In the genomic region with DNA sequence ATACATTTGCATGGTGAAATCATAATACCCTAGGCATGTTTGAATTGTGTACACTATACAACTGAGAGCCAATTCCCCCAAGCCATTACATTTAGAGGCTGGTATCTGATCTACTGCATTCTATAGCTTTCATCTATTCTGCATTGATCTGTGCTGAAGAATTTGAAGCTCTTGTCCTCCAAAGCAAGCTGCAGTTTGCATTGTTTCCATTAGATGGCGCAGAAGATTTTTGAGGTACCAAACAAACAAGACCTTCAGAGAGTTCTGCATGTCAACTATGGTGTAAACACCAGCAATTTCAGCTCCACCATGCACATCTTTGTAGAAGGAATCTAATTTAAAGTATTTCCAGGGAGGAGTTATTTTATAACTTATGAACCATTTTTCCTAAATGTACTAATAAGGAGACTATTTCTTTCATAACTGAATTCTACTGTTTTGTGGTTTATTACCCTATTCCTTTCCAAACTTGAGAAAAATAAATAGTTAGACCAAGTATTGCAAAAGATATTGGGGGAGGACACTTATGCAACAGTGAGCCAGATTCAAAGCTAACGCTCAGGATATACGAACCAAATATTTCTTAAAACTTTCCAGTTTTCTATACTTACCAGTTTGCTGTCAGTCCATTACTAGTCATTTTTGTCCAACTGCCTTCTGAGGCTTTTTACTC, we compare ENCODE assay signal across 7 cellular contexts.
DNase-seq lines count a peak whose midpoint lies in the region; ATAC-seq and TF ChIP-seq lines count a peak whose summit lies in the region.

No MANE protein-coding gene starts in this region.

- peak; percentile 93 for ATAC-seq in GM21723 (IDR thresholded peaks at IDR 0.05; ENCODE audit: unreplicated experiment)
- 0 out of 3 replicates have a peak, but pooled peaks have one; percentile 55 for ATAC-seq in RWPE2 (ENCODE audit: low read depth)
- peak; percentile 68 to 74 for ATAC-seq in gastrocnemius medialis

- H3K79me2 ChIP-seq in KMS-11 (ENCODE audit: insufficient read depth, low read depth): no peaks in the 10 kb centered on the region

- H3K36me3 ChIP-seq in KMS-11 (ENCODE audit: insufficient read depth) (no peaks in the 10 kb centered on the region), RWPE2 (ENCODE audit: low read depth) (no peaks in the 10 kb centered on the region), adrenal gland (replicated peaks in 1 of 2) (no peaks in the 10 kb centered on the region), right atrium auricular region (no peaks in the 10 kb centered on the region), gastrocnemius medialis (no peaks in the 10 kb centered on the region)

- in situ Hi-C loops in gastrocnemius medialis (cut with MboI; ENCODE audit: low sequenced_read_pairs in 4 of 4): loop anchor here in 3 of 4 donors (10.0 to 25.0 kb wide), 4 partner anchors 254 to 832 kb away; no protein-coding TSS in a partner anchor

- no peak overlapping the region for H3K4me3 ChIP-seq in KMS-11 (IDR thresholded peaks at IDR 0.05; ENCODE audit: insufficient read depth, low read depth, low read length)
- no peak overlapping the region for H3K4me3 ChIP-seq in RWPE2 (ENCODE audit: severe bottlenecking)
- H3K4me3 ChIP-seq in adrenal gland: no peak overlapping the region
- H3K4me3 ChIP-seq in right atrium auricular region: no peak overlapping the region
- H3K4me3 ChIP-seq in gastrocnemius medialis: no peak overlapping the region

- no peak overlapping the region for H3K27ac ChIP-seq in KMS-11
- H3K27ac ChIP-seq in RWPE2 (ENCODE audit: poor library complexity, severe bottlenecking): no peak overlapping the region
- H3K27ac ChIP-seq in adrenal gland: no peak overlapping the region
- H3K27ac ChIP-seq in right atrium auricular region: no peak overlapping the region
- H3K27ac ChIP-seq in gastrocnemius medialis: peak overlapping the region in 2 of 4 donors; percentile 0 to 50

- DNase-seq in GM10266 (ENCODE audit: extremely low spot score) (peak; percentile 49), RWPE2 (ENCODE audit: low spot score) (no peak), adrenal gland (peak; percentile 35 to 74 (median 63)), right atrium auricular region (ENCODE audit: low spot score) (no peak), gastrocnemius medialis (peak; percentile 9 to 20)

- H3K9ac ChIP-seq in KMS-11: no peak overlapping the region

- intact Hi-C loops in adrenal gland (cut with DNase I): loop anchor here in 1 of 2 donors (5.0 kb wide), 1 partner anchor 829 kb away; no protein-coding TSS in a partner anchor
- intact Hi-C loops in gastrocnemius medialis (cut with DNase I; ENCODE audit: low total_unique reads): loop anchor here (1.0 to 2.0 kb wide), 2 partner anchors 249 to 828 kb away; no protein-coding TSS in a partner anchor

- H3K4me1 ChIP-seq in KMS-11 (ENCODE audit: low read depth, poor library complexity, severe bottlenecking): no peaks in the 10 kb centered on the region
- peaks cover 7% of the 10 kb centered on the region for H3K4me1 ChIP-seq in RWPE2 (ENCODE audit: insufficient read depth, poor library complexity, severe bottlenecking)
- H3K4me1 ChIP-seq in adrenal gland (replicated peaks in 1 of 2): no peaks in the 10 kb centered on the region
- no peaks in the 10 kb centered on the region for H3K4me1 ChIP-seq in right atrium auricular region
- H3K4me1 ChIP-seq in gastrocnemius medialis: no peaks in the 10 kb centered on the region

- H2AFZ ChIP-seq in KMS-11 (ENCODE audit: low read depth): no peak overlapping the region

- H3K27me3 ChIP-seq in KMS-11 (ENCODE audit: insufficient read depth, low read depth) (no peaks in the 10 kb centered on the region), RWPE2 (ENCODE audit: insufficient read depth, poor library complexity, severe bottlenecking) (no peaks in the 10 kb centered on the region), adrenal gland (no peaks in the 10 kb centered on the region), right atrium auricular region (no peaks in the 10 kb centered on the region), gastrocnemius medialis (no peaks in the 10 kb centered on the region)

- H3K4me2 ChIP-seq in KMS-11: no peak overlapping the region

- TF ChIP-seq POLR2A in adrenal gland (IDR thresholded peaks at IDR 0.05): no peak
- TF ChIP-seq POLR2A in gastrocnemius medialis (IDR thresholded peaks at IDR 0.05): no peak

- no peaks in the 10 kb centered on the region for H3K9me3 ChIP-seq in RWPE2 (ENCODE audit: severe bottlenecking)
- no peaks in the 10 kb centered on the region for H3K9me3 ChIP-seq in adrenal gland (replicated peaks in 1 of 3)
- no peaks in the 10 kb centered on the region for H3K9me3 ChIP-seq in right atrium auricular region
- H3K9me3 ChIP-seq in gastrocnemius medialis: no peaks in the 10 kb centered on the region

- TF ChIP-seq CTCF in GM10266 (IDR thresholded peaks at IDR 0.05; ENCODE audit: control insufficient read depth, insufficient read depth, low read depth, missing control alignments) (peak; percentile 84), KMS-11 (conservative IDR thresholded peaks at IDR 0.05; ENCODE audit: low read depth, low read length) (peak; percentile 77), RWPE2 (IDR thresholded peaks at IDR 0.05; ENCODE audit: poor library complexity, severe bottlenecking) (peak; percentile 92), adrenal gland (IDR thresholded peaks at IDR 0.05) (peak; percentile 64 to 90 (median 82)), right atrium auricular region (IDR thresholded peaks at IDR 0.05) (peak; percentile 68 to 89), gastrocnemius medialis (IDR thresholded peaks at IDR 0.05 in 4 of 5, conservative IDR thresholded peaks at IDR 0.05 in 1 of 5) (peak; percentile 72 to 88 (median 86))

- WGBS in adrenal gland, 4 donors: 37 to 53% (median 47%) methylated on average over 3 of the region's 3 CpGs

- H4K20me1 ChIP-seq in KMS-11 (ENCODE audit: insufficient read depth): no peaks in the 10 kb centered on the region

Comparison
In these comparisons a context has a peak if more than half of its experiments do, and no peak if none do; other contexts are left out.
1. DNase-seq: peak in GM10266 (single experiment), adrenal gland (7 of 7) and gastrocnemius medialis (2 of 2); none in RWPE2 (single experiment) and right atrium auricular region (single experiment).
2. Peak in every context shown above with its lines, with median percentiles within 50 percentile points of each other: CTCF ChIP-seq and ATAC-seq.